13 cellular contexts compared by ENCODE assay signal in genomic region chr12:16389594-16389993, GRCh38. TPM values are rescaled to one million over a fixed set of nuclear protein-coding genes. Genes with fewer than 3 reads are reported as not detected.
DNase-seq lines count a peak whose midpoint lies in the region; ATAC-seq lines count a peak whose summit lies in the region.
"Had no signal": no experiment of that assay in that cellular context is flagged by ENCODE, and none has a peak within 500 bp of the region (broad histone marks: within the 10 kb centered on the region; RNA-seq: fewer than 3 reads in every experiment).

No MANE protein-coding gene starts in this region.

- no peak overlapping the region for H3K4me3 ChIP-seq in GM23248
- H3K4me3 ChIP-seq: skin epidermis had no signal

- peaks cover 8% of the 10 kb centered on the region for H3K4me1 ChIP-seq in GM23248 (ENCODE audit: insufficient read depth)

- intact Hi-C loops in sciatic nerve (cut with DNase I): no loop called here

- H3K36me3 ChIP-seq in GM23248 (ENCODE audit: low read depth): no peaks in the 10 kb centered on the region; the same call in 1 of the 2 replicates

- H3F3A ChIP-seq in GM23248 (ENCODE audit: insufficient read depth): peaks cover 5% of the 10 kb centered on the region; the same call in 1 of the 2 replicates

- H3K9ac ChIP-seq in GM23248: no peak overlapping the region
- H3K9ac ChIP-seq: KMS-11 had no signal

- peak; percentile 31 for ATAC-seq in sciatic nerve
- no peak for ATAC-seq in GM21423 (IDR thresholded peaks at IDR 0.05; ENCODE audit: unreplicated experiment)

- H4K20me1 ChIP-seq in GM23248 (ENCODE audit: insufficient read depth): no peaks in the 10 kb centered on the region

- no peaks in the 10 kb centered on the region for H3K9me3 ChIP-seq in GM23248 (ENCODE audit: low read depth)

- H3K9me2 ChIP-seq in GM23248 (ENCODE audit: insufficient read depth): no peaks in the 10 kb centered on the region

- no peaks in the 10 kb centered on the region for H3K79me2 ChIP-seq in GM23248 (ENCODE audit: insufficient read depth)

- no peaks in the 10 kb centered on the region for H3K27me3 ChIP-seq in GM23248 (replicated peaks; ENCODE audit: insufficient read depth)

- in situ Hi-C loops in GM23248 (cut with MboI): no loop called here

- WGBS in GM23248 (ENCODE audit: low coverage in 1 of 2, low lambda C conversion rate in 2 of 2, missing lambda C conversion rate in 2 of 2), 2 experiments: 54 to 55% methylated on average over 4 of the region's 4 CpGs

- no peak overlapping the region for H3K4me2 ChIP-seq in GM23248 (ENCODE audit: unreplicated experiment)
- H3K4me2 ChIP-seq: KMS-11 had no signal

- H3K27ac ChIP-seq in GM23248 (no peak overlapping the region), epithelial cell of prostate (no peak overlapping the region)
- H3K27ac ChIP-seq: KMS-11, skin epidermis had no signal

- DNase-seq in GM23248 (peak; percentile 85), NCI-H2107 treated with DMSO at 0.1 percent for 48 hours (lab: John Stamatoyannopoulos, UW; ENCODE audit: unreplicated experiment) (peak; percentile 92), epithelial cell of prostate (ENCODE audit: low read depth, low spot score) (peak; percentile 40), sciatic nerve (ENCODE audit: low spot score) (no peak), NCI-H1694 treated with DMSO at 0.1 percent for 48 hours (lab: John Stamatoyannopoulos, UW) (no peak), NCI-H2171 treated with DMSO at 0.1 percent for 48 hours (lab: John Stamatoyannopoulos, UW) (no peak)
- DNase-seq: activated naive CD4-positive, alpha-beta T cell treated with anti-CD3 and anti-CD28 coated beads, Interleukin-2, amount 50 U/mL, for 16 hours; dermis blood vessel endothelial cell; NCI-H526 had no signal

- no peak overlapping the region for H2AFZ ChIP-seq in GM23248

RNA-seq across cellular contexts. Expression of gene MGST1, which starts 42.1 kb away (rescaled TPM):
- 122 and 141 TPM in 2 replicates for total RNA-seq in GM23248 (2014; rRNA removed; shearing (Covaris generic))
- polyA plus RNA-seq in GM23248 (2016; fragmentation: Nextera tagmentation; extraction: Ambion mirVana): 1,022 and 1,023 TPM in 2 replicates
- total RNA-seq in sciatic nerve: 80.6 TPM
- total RNA-seq: G401 had no signal

Comparison
In these comparisons a context has a peak if more than half of its experiments do, and no peak if none do; other contexts are left out.
1. DNase-seq: peak in GM23248 (single experiment), NCI-H2107 treated with DMSO at 0.1 percent for 48 hours (single experiment) and epithelial cell of prostate (single experiment); none in sciatic nerve (single experiment), NCI-H1694 treated with DMSO at 0.1 percent for 48 hours (single experiment) and NCI-H2171 treated with DMSO at 0.1 percent for 48 hours (single experiment).